Comparison of ENCODE assay signal across 11 cellular contexts in the genomic region with DNA sequence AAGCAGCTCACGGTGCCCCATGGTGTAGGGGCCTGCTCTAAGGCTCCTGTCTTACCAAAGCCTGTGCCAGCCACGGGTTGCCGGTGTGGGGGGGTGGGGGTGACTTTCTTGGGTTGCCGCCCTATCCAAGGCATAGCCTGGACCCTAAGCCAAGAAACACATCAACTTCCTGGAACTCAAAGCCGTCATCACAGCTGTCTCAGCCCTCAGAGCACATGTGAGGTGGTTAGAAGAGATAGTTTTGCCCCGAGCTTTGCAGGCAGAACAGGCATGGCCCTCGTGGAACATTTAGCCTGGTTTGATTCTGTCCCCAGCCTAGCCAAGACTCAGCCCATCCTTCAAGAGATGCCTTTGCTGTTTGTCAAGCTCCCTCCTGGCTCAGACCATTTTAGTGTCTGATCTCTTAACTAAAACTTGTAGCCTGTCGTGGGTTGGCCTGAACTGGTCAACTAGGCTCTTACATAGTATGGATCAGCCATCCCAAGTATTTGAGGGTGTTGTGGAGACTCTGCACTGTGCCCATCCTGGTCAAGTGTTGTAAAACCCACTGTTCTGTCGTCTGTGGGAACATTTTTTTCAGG.
DNase-seq lines count a peak whose midpoint lies in the region; ATAC-seq and TF ChIP-seq lines count a peak whose summit lies in the region.
"Had no signal": no experiment of that assay in that cellular context is flagged by ENCODE, and none has a peak within 500 bp of the region (broad histone marks: within the 10 kb centered on the region; RNA-seq: fewer than 3 reads in every experiment).

No MANE protein-coding gene starts in this region.

- CTCF ChIA-PET in activated B cell treated with CpG ODN at 0.5 μM for 24 hours (lab: Charles Lee), result no interaction called here

- peaks cover 13% of the 10 kb centered on the region for H3K36me3 Mint-ChIP-seq in activated B cell treated with CpG ODN at 0.5 μM for 24 hours (ENCODE audit: low read depth)

- H3K27ac Mint-ChIP-seq in activated B cell treated with CpG ODN at 0.5 μM for 24 hours, result peak overlapping the region; percentile 7
- H3K27ac Mint-ChIP-seq: activated naive CD4-positive, alpha-beta T cell treated with anti-CD3 and anti-CD28 coated beads for 36 hours had no signal

- no peak overlapping the region for H3K4me3 ChIP-seq in skeletal muscle cell (ENCODE audit: low read depth, low read length)

- ATAC-seq in activated B cell treated with CpG ODN at 0.5 μM for 24 hours (ENCODE audit: low read depth), result no peak
- ATAC-seq in GM19023 (IDR thresholded peaks at IDR 0.05; ENCODE audit: unreplicated experiment), result no peak
- ATAC-seq in GM21576 (IDR thresholded peaks at IDR 0.05; ENCODE audit: unreplicated experiment), result no peak
- ATAC-seq: naive thymus-derived CD8-positive, alpha-beta T cell had no signal

- no peak overlapping the region for H3K4me3 Mint-ChIP-seq in activated B cell treated with CpG ODN at 0.5 μM for 24 hours
- H3K4me3 Mint-ChIP-seq: activated naive CD4-positive, alpha-beta T cell treated with anti-CD3 and anti-CD28 coated beads for 36 hours; naive thymus-derived CD8-positive, alpha-beta T cell had no signal

- H3K27me3 Mint-ChIP-seq in activated B cell treated with CpG ODN at 0.5 μM for 24 hours, result no peaks in the 10 kb centered on the region
- H3K27me3 Mint-ChIP-seq: naive thymus-derived CD8-positive, alpha-beta T cell had no signal

- peak; percentile 62 for DNase-seq in GM04503 (ENCODE audit: low read depth)
- DNase-seq in activated B cell treated with CpG ODN at 0.5 μM for 24 hours, result no peak
- DNase-seq in fibroblast of the conjunctiva (ENCODE audit: low read depth), result peak; percentile 40
- DNase-seq in skeletal muscle cell (ENCODE audit: low read depth), result peak; percentile 45
- DNase-seq in SKM-1 (lab: John Stamatoyannopoulos, UW; ENCODE audit: unreplicated experiment), result no peak
- DNase-seq in activated T-cell treated with anti-CD3 and anti-CD28 coated beads for 4 hours, result no peak
- DNase-seq: activated CD4-positive, alpha-beta T cell treated with anti-CD3 and anti-CD28 coated beads for 4 hours; activated naive CD4-positive, alpha-beta T cell treated with anti-CD3 and anti-CD28 coated beads for 36 hours; naive thymus-derived CD8-positive, alpha-beta T cell had no signal

- H3K9me3 Mint-ChIP-seq in activated B cell treated with CpG ODN at 0.5 μM for 24 hours, result no peaks in the 10 kb centered on the region
- H3K9me3 Mint-ChIP-seq: activated naive CD4-positive, alpha-beta T cell treated with anti-CD3 and anti-CD28 coated beads for 36 hours; naive thymus-derived CD8-positive, alpha-beta T cell had no signal

- H3K4me1 Mint-ChIP-seq in activated B cell treated with CpG ODN at 0.5 μM for 24 hours, result peaks cover 43% of the 10 kb centered on the region

- no peak for TF ChIP-seq CTCF in activated B cell treated with CpG ODN at 0.5 μM for 24 hours (IDR thresholded peaks at IDR 0.05)

- POLR2A ChIA-PET in activated B cell treated with CpG ODN at 0.5 μM for 24 hours (lab: Charles Lee), result no interaction called here

- intact Hi-C loops in activated B cell treated with CpG ODN at 0.5 μM for 24 hours (cut with micrococcal nuclease), result no loop called here

Comparison
In these comparisons a context has a peak if more than half of its experiments do, and no peak if none do; other contexts are left out.
1. DNase-seq: peak in GM04503 (single experiment), fibroblast of the conjunctiva (single experiment) and skeletal muscle cell (single experiment); none in activated B cell treated with CpG ODN at 0.5 μM for 24 hours (single experiment), SKM-1 (single experiment) and activated T-cell treated with anti-CD3 and anti-CD28 coated beads for 4 hours (single experiment).